Comparison of ENCODE assay signal across 16 cellular contexts in the genomic region with DNA sequence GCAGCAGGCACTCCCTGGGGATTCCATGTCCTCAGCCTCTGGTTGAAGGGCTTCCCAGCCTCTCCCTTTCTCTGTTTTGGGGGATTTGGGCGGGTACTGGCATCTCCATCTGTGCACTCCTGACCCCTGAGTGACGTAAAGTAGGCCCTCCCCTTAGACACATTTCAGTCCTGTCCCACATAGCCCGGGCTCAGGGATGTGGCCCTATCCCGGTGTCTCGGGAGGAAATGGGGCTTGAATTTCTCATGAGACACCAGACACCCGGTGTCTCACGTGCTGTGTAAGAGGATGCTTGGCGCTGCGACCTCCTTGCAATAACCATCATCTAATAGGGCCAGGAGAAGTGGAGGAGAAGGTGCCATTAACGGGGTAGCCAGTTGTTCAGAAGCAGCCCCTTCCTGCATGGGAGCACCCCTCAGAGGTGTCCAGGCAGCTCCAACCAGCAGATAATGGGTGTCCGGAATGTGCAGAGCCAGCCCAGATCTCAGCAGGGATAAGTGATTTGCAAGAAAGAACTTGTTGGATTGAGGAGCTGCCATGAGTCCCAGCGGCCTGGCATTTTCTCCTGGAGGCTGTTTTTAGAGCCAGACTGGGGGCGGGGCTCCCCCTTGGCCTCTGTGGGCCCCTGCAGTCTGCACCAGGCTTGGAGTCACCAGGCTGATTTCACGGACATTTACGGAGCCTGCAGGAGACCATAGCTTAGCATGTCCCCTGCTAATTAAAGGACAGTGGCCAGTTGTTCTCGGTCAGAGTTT.
A peak's percentile ranks its signal among the peaks of the same experiment; 100 is the strongest.
DNase-seq lines count a peak whose midpoint lies in the region; TF ChIP-seq lines count a peak whose summit lies in the region.
"Had no signal": no experiment of that assay in that cellular context is flagged by ENCODE, and none has a peak within 500 bp of the region (broad histone marks: within the 10 kb centered on the region; RNA-seq: fewer than 3 reads in every experiment).

No MANE protein-coding gene starts in this region.

- peak overlapping the region; percentile 14; the same call in 1 of the 2 replicates for H3K27ac ChIP-seq in BLaER1
- H3K27ac ChIP-seq: vagina had no signal

- TF ChIP-seq CTCF in MCF 10A (IDR thresholded peaks at IDR 0.05; ENCODE audit: unreplicated experiment): no peak
- no peak for TF ChIP-seq CTCF in nephron (IDR thresholded peaks at IDR 0.05; ENCODE audit: unreplicated experiment in 3 of 3)

- CTCF ChIA-PET in MCF 10A (lab: Yijun Ruan, JAX): no interaction called here

- intact Hi-C loops in MCF 10A (cut with micrococcal nuclease): no loop called here

- H3K9me3 ChIP-seq in BLaER1 (peaks cover 14% of the 10 kb centered on the region), MG63 (no peaks in the 10 kb centered on the region)
- H3K9me3 ChIP-seq: vagina had no signal

- H3K27me3 Mint-ChIP-seq in MCF 10A (ENCODE audit: insufficient read depth, unreplicated experiment) (peaks cover 25% of the 10 kb centered on the region), nephron (ENCODE audit: low read depth) (peaks cover 25% of the 10 kb centered on the region)

- H3K4me3 Mint-ChIP-seq in MCF 10A (ENCODE audit: unreplicated experiment) (no peak overlapping the region), nephron (no peak overlapping the region)
- H3K4me3 Mint-ChIP-seq: IgD-negative memory B cell had no signal

- H3K4me1 Mint-ChIP-seq in MCF 10A (ENCODE audit: insufficient read depth, unreplicated experiment): peaks cover 11% of the 10 kb centered on the region
- H3K4me1 Mint-ChIP-seq in nephron: peaks cover 47% of the 10 kb centered on the region

- H4K20me1 ChIP-seq in BLaER1: no peaks in the 10 kb centered on the region

- no peaks in the 10 kb centered on the region for H3K36me3 ChIP-seq in BLaER1
- H3K36me3 ChIP-seq in MG63: no peaks in the 10 kb centered on the region
- H3K36me3 ChIP-seq: vagina had no signal

- peak overlapping the region; percentile 96 for H3K4me2 ChIP-seq in BLaER1

- H3K36me3 Mint-ChIP-seq in MCF 10A (ENCODE audit: insufficient read depth, unreplicated experiment) (no peaks in the 10 kb centered on the region), nephron (ENCODE audit: low read depth) (no peaks in the 10 kb centered on the region)
- H3K36me3 Mint-ChIP-seq: IgD-negative memory B cell had no signal

- H3K9me3 Mint-ChIP-seq in MCF 10A (ENCODE audit: unreplicated experiment): no peaks in the 10 kb centered on the region
- H3K9me3 Mint-ChIP-seq in nephron: no peaks in the 10 kb centered on the region

- BruUV-seq in MCF 10A (replicated peaks; lab: Mats Ljungman, UMichigan): no TSS peak

- DNase-seq in MG63 (peak; percentile 32), MCF 10A (ENCODE audit: unreplicated experiment) (peak; percentile 21), EL (no peak), DMS153 (lab: John Stamatoyannopoulos, UW) (no peak), NCI-H510A treated with DMSO at 0.1 percent for 48 hours (lab: John Stamatoyannopoulos, UW) (no peak), NCI-H1436 treated with DMSO at 0.1 percent for 48 hours (lab: John Stamatoyannopoulos, UW) (no peak)
- DNase-seq: activated CD8-positive, alpha-beta memory T cell treated with anti-CD3 and anti-CD28 coated beads, Interleukin-2, amount 50 U/mL, for 48 hours; activated gamma-delta T cell treated with Interleukin-2 at 50 U/mL for 16 hours; foreskin fibroblast; OCI-M1; stimulated activated CD4-positive, alpha-beta T cell treated with anti-CD3 and anti-CD28 coated beads, Interleukin-2, amount 100 ng/mL, for 24 hours; T-helper 9 cell had no signal

- H3K27me3 ChIP-seq in BLaER1 (no peaks in the 10 kb centered on the region), MG63 (no peaks in the 10 kb centered on the region; the same call in 1 of the 2 replicates)
- H3K27me3 ChIP-seq: vagina had no signal

- H3K27ac Mint-ChIP-seq in MCF 10A (ENCODE audit: low read depth, unreplicated experiment): no peak overlapping the region
- H3K27ac Mint-ChIP-seq in nephron: peak overlapping the region; percentile 27 to 49 (median 45)
- H3K27ac Mint-ChIP-seq: IgD-negative memory B cell had no signal

- POLR2A ChIA-PET in MCF 10A (lab: Yijun Ruan, JAX): interaction anchor here (0.6 to 1.2 kb wide), 4 partner anchors 20 to 669 kb away, joined by 3 to 4 read pairs (median 3); no protein-coding TSS in a partner anchor

- no peak overlapping the region for H3K9ac ChIP-seq in BLaER1

- H3K4me1 ChIP-seq in BLaER1: peaks cover 71% of the 10 kb centered on the region

- H3K4me3 ChIP-seq in BLaER1 (peak overlapping the region; percentile 24; the same call in 1 of the 2 replicates), MG63 (no peak overlapping the region)
- H3K4me3 ChIP-seq: vagina had no signal

Comparison
In these comparisons a context has a peak if more than half of its experiments do, and no peak if none do; other contexts are left out.
1. DNase-seq: peak in MG63 (single experiment) and MCF 10A (single experiment); none in EL (single experiment), DMS153 (single experiment), NCI-H510A treated with DMSO at 0.1 percent for 48 hours (single experiment) and NCI-H1436 treated with DMSO at 0.1 percent for 48 hours (single experiment).